ENCODE assay signal across 8 cellular contexts in genomic region chr12:49698619-49699545, GRCh38. TPM values are rescaled to one million over a fixed set of nuclear protein-coding genes. Genes with fewer than 3 reads are reported as not detected.
A peak's percentile ranks its signal among the peaks of the same experiment; 100 is the strongest.
DNase-seq lines count a peak whose midpoint lies in the region; ATAC-seq and TF ChIP-seq lines count a peak whose summit lies in the region.

No MANE protein-coding gene starts in this region.

- no peaks in the 10 kb centered on the region for H3K36me3 Mint-ChIP-seq in natural killer cell treated with Interleukin-12 subunit alpha and Interleukin-12 subunit beta and Interleukin-15 and Interleukin-18, amount 100 ng/mL, for 72 hours

- H3K4me1 Mint-ChIP-seq in natural killer cell treated with Interleukin-12 subunit alpha and Interleukin-12 subunit beta and Interleukin-15 and Interleukin-18, amount 100 ng/mL, for 72 hours (ENCODE audit: low read depth in 2 of 2), result peaks cover 56 to 57% of the 10 kb centered on the region in 2 donors

- peak overlapping the region; percentile 88 to 98 for H3K27ac Mint-ChIP-seq in natural killer cell treated with Interleukin-12 subunit alpha and Interleukin-12 subunit beta and Interleukin-15 and Interleukin-18, amount 100 ng/mL, for 72 hours

- H3K36me3 ChIP-seq in esophagus muscularis mucosa, result no peaks in the 10 kb centered on the region

- no peak for TF ChIP-seq EP300 in esophagus muscularis mucosa (IDR thresholded peaks at IDR 0.05)

- no peaks in the 10 kb centered on the region for H3K9me3 Mint-ChIP-seq in natural killer cell treated with Interleukin-12 subunit alpha and Interleukin-12 subunit beta and Interleukin-15 and Interleukin-18, amount 100 ng/mL, for 72 hours

- no peaks in the 10 kb centered on the region for H3K27me3 ChIP-seq in HL-60 (ENCODE audit: insufficient read depth, poor library complexity, severe bottlenecking)
- H3K27me3 ChIP-seq in esophagus muscularis mucosa, result no peaks in the 10 kb centered on the region

- H3K4me3 Mint-ChIP-seq in natural killer cell treated with Interleukin-12 subunit alpha and Interleukin-12 subunit beta and Interleukin-15 and Interleukin-18, amount 100 ng/mL, for 72 hours, result peak overlapping the region; percentile 83

- peaks cover 26 to 35% (median 30%) of the 10 kb centered on the region in 4 donors for H3K4me1 ChIP-seq in esophagus muscularis mucosa

- WGBS in esophagus muscularis mucosa, result 36% methylated on average over 8 of the region's 8 CpGs

- no peak for TF ChIP-seq CTCF in HL-60 (IDR thresholded peaks at IDR 0.05; ENCODE audit: insufficient read depth, low read length)
- no peak for TF ChIP-seq CTCF in esophagus muscularis mucosa (IDR thresholded peaks at IDR 0.05)

- DNase-seq in EL (peak; percentile 62), HL-60 (ENCODE audit: low read depth in 1 of 2, low spot score in 1 of 2) (peak in 1 of 2 experiments; percentile 85), esophagus muscularis mucosa (ENCODE audit: extremely low spot score) (no peak), HuH-7 (ENCODE audit: low spot score) (no peak), NCI-H1092 treated with DMSO at 0.1 percent for 48 hours (lab: John Stamatoyannopoulos, UW) (no peak)
- DNase-seq in activated CD4-positive, alpha-beta T cell treated with anti-CD3 and anti-CD28 coated beads for 48 hours, result peak; percentile 59
- peak; percentile 83 for DNase-seq in natural killer cell treated with Interleukin-12 subunit alpha and Interleukin-12 subunit beta and Interleukin-15 and Interleukin-18, amount 100 ng/mL, for 72 hours (ENCODE audit: low spot score)

- intact Hi-C loops in esophagus muscularis mucosa (cut with DNase I), result no loop called here

- no peak for TF ChIP-seq POLR2A in esophagus muscularis mucosa (IDR thresholded peaks at IDR 0.05; ENCODE audit: low read depth)

- no peaks in the 10 kb centered on the region for H3K27me3 Mint-ChIP-seq in natural killer cell treated with Interleukin-12 subunit alpha and Interleukin-12 subunit beta and Interleukin-15 and Interleukin-18, amount 100 ng/mL, for 72 hours

- ATAC-seq in GM21390 (IDR thresholded peaks at IDR 0.05; ENCODE audit: unreplicated experiment), result peak; percentile 70
- ATAC-seq in natural killer cell treated with Interleukin-12 subunit alpha and Interleukin-12 subunit beta and Interleukin-15 and Interleukin-18, amount 100 ng/mL, for 72 hours, result peak; percentile 88 to 91

- no peak overlapping the region; the same call in 1 of the 2 replicates for H3K4me3 ChIP-seq in HL-60 (replicated peaks; ENCODE audit: insufficient read depth, low read length)
- H3K4me3 ChIP-seq in esophagus muscularis mucosa, result peak overlapping the region in 1 of 4 donors; percentile 10

- H3K27ac ChIP-seq in HL-60 (replicated peaks) (peak overlapping the region; percentile 60), esophagus muscularis mucosa (replicated peaks in 1 of 4) (peak overlapping the region in 3 of 4 donors; percentile 1 to 62 (median 20))

- H3K9me3 ChIP-seq in esophagus muscularis mucosa, result no peaks in the 10 kb centered on the region

RNA-seq across cellular contexts. Expression of gene FMNL3, which starts 8.3 kb away (rescaled TPM):
- 10 to 100 TPM in 3 of 4 donors, 1 to 10 TPM in 1; 9.6 to 14.6 (median 12.8) TPM for total RNA-seq in esophagus muscularis mucosa
- 100 to 1,000 TPM in 1 of 2 donors, 10 to 100 TPM in 1; 86.9 to 123 TPM for total RNA-seq in natural killer cell treated with Interleukin-12 subunit alpha and Interleukin-12 subunit beta and Interleukin-15 and Interleukin-18, amount 100 ng/mL, for 72 hours

RNA-seq across cellular contexts. Expression of gene TMBIM6, which starts 42.5 kb away (rescaled TPM):
- total RNA-seq in esophagus muscularis mucosa, result 100 to 1,000 TPM; 228 to 395 (median 322) TPM
- total RNA-seq in natural killer cell treated with Interleukin-12 subunit alpha and Interleukin-12 subunit beta and Interleukin-15 and Interleukin-18, amount 100 ng/mL, for 72 hours, result 100 to 1,000 TPM; 357 to 452 TPM

Comparison
In these comparisons a context has a peak if more than half of its experiments do, and no peak if none do; other contexts are left out.
1. DNase-seq: peak in EL (single experiment), activated CD4-positive, alpha-beta T cell treated with anti-CD3 and anti-CD28 coated beads for 48 hours (single experiment) and natural killer cell treated with Interleukin-12 subunit alpha and Interleukin-12 subunit beta and Interleukin-15 and Interleukin-18, amount 100 ng/mL, for 72 hours (single experiment); none in esophagus muscularis mucosa (single experiment), HuH-7 (single experiment) and NCI-H1092 treated with DMSO at 0.1 percent for 48 hours (single experiment).
2. RNA of gene FMNL3, which starts 8.3 kb away (total RNA-seq): 86.9 to 123 TPM in natural killer cell treated with Interleukin-12 subunit alpha and Interleukin-12 subunit beta and Interleukin-15 and Interleukin-18, amount 100 ng/mL, for 72 hours; 9.6 to 14.6 TPM in esophagus muscularis mucosa; every median in the first group is over 4 times any median in the second.